Comparison of ENCODE assay signal across 8 cellular contexts in the genomic region with DNA sequence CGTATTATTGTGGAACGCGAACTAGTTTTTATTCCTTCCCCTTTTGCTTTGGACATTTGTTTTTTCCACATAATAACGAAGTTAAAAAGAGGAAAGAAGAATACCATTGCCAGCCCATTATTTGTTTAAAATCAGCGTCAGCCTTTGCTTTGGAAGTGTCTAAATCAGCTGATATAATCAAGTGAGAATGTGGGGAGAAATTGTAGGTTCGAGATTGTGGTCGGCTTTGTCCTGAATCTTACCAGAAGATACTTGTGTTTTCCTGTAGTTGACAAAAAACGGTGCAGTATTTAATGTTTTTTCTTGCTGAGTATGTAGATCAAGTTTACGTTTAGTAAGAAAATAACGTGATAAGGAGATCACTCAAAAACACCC. TPM values are rescaled to one million over a fixed set of nuclear protein-coding genes. Genes with fewer than 3 reads are reported as not detected.
DNase-seq lines count a peak whose midpoint lies in the region; ATAC-seq and TF ChIP-seq lines count a peak whose summit lies in the region.

No MANE protein-coding gene starts in this region.

- no peaks in the 10 kb centered on the region for H4K20me1 ChIP-seq in mammary epithelial cell (ENCODE audit: insufficient read depth, low read length)

- no peaks in the 10 kb centered on the region for H3K36me3 ChIP-seq in mammary epithelial cell (ENCODE audit: insufficient read depth, low read length)
- H3K36me3 ChIP-seq in right lobe of liver = no peaks in the 10 kb centered on the region
- H3K36me3 ChIP-seq in tibial artery = peaks cover 0 to 5% (median 0%) of the 10 kb centered on the region in 3 donors

- H3K4me2 ChIP-seq in mammary epithelial cell (ENCODE audit: insufficient read depth, low read depth, low read length) = peak overlapping the region; percentile 92

- TF ChIP-seq POLR2A in NB4 (IDR thresholded peaks at IDR 0.05; ENCODE audit: extremely low read depth, insufficient read length) (no peak), right lobe of liver (IDR thresholded peaks at IDR 0.05) (no peak)

- peaks cover 19% of the 10 kb centered on the region for H3K4me1 ChIP-seq in mammary epithelial cell (ENCODE audit: insufficient read depth, low read length)
- peaks cover 0 to 16% (median 7%) of the 10 kb centered on the region in 4 donors for H3K4me1 ChIP-seq in right lobe of liver
- peaks cover 0 to 25% (median 13%) of the 10 kb centered on the region in 4 donors for H3K4me1 ChIP-seq in tibial artery

- H2AFZ ChIP-seq in mammary epithelial cell (ENCODE audit: low read depth, low read length) = no peak overlapping the region

- CTCF ChIA-PET in mammary epithelial cell (lab: Charles Lee; ENCODE audit: low non-redundant PET) = no interaction called here

- no peak for TF ChIP-seq CTCF in NB4 (IDR thresholded peaks at IDR 0.05; ENCODE audit: low read depth, low read length)
- TF ChIP-seq CTCF in mammary epithelial cell (conservative IDR thresholded peaks at IDR 0.05 in 1 of 2, IDR thresholded peaks at IDR 0.05 in 1 of 2; ENCODE audit: extremely low read depth in 1 of 2, insufficient read depth in 1 of 2, low read depth in 1 of 2, low read length in 2 of 2) = no peak
- no peak for TF ChIP-seq CTCF in right lobe of liver (IDR thresholded peaks at IDR 0.05)
- TF ChIP-seq CTCF in tibial artery (IDR thresholded peaks at IDR 0.05) = no peak

- dilution Hi-C loops in mammary epithelial cell (cut with HindIII; ENCODE audit: low sequenced_read_pairs) = no loop called here

- BruUV-seq in mammary epithelial cell (replicated peaks; lab: Mats Ljungman, UMichigan) = no TSS peak

- H3K27ac ChIP-seq in mammary epithelial cell (ENCODE audit: insufficient read depth, low read depth, low read length) (peak overlapping the region; percentile 88), right lobe of liver (peak overlapping the region; percentile 97 to 99 (median 99)), tibial artery (peak overlapping the region; percentile 98)

- WGBS in mammary epithelial cell (ENCODE audit: low coverage, missing lambda C conversion rate) = 1% methylated on average over 10 of the region's 10 CpGs
- under 1% methylated on average over 10 of the region's 10 CpGs for WGBS in right lobe of liver (ENCODE audit: insufficient coverage, low coverage, low lambda C conversion rate, missing lambda C conversion rate)

- H3K9me3 ChIP-seq in mammary epithelial cell (replicated peaks; ENCODE audit: insufficient read depth, low read length) (no peaks in the 10 kb centered on the region), right lobe of liver (no peaks in the 10 kb centered on the region), tibial artery (no peaks in the 10 kb centered on the region)

- H3K27me3 ChIP-seq in mammary epithelial cell (ENCODE audit: insufficient read depth, low read length) = no peaks in the 10 kb centered on the region
- H3K27me3 ChIP-seq in right lobe of liver = no peaks in the 10 kb centered on the region
- H3K27me3 ChIP-seq in tibial artery = no peaks in the 10 kb centered on the region

- peak overlapping the region; percentile 91 for H3K9ac ChIP-seq in mammary epithelial cell (ENCODE audit: insufficient read depth, low read length)

- peak; percentile 26 for DNase-seq in DMS 273 (lab: John Stamatoyannopoulos, UW; ENCODE audit: unreplicated experiment)
- DNase-seq in DMS 273 treated with DMSO at 0.1 percent for 48 hours (lab: John Stamatoyannopoulos, UW) = no peak
- peak; percentile 26 for DNase-seq in NB4 (ENCODE audit: low read depth)
- peak; percentile 17 for DNase-seq in mammary epithelial cell
- no peak for DNase-seq in right lobe of liver
- DNase-seq in tibial artery = no peak
- DNase-seq in GF-D8 (lab: John Stamatoyannopoulos, UW) = no peak
- DNase-seq in islet precursor cell = no peak

- intact Hi-C loops in mammary epithelial cell (cut with micrococcal nuclease) = loop anchor here (2.0 to 5.0 kb wide), 5 partner anchors 46 to 446 kb away; no protein-coding TSS in a partner anchor
- intact Hi-C loops in right lobe of liver (cut with DNase I) = no loop called here
- intact Hi-C loops in tibial artery (cut with DNase I; ENCODE audit: low total_unique reads) = no loop called here

- H3K4me3 ChIP-seq in NB4 (ENCODE audit: low read depth, low read length) = peak overlapping the region; percentile 73
- peak overlapping the region; percentile 64 to 79 (median 75) for H3K4me3 ChIP-seq in mammary epithelial cell (replicated peaks in 1 of 3; ENCODE audit: insufficient read depth in 1 of 3, low read depth in 2 of 3, low read length in 3 of 3)
- peak overlapping the region; percentile 75 to 78 (median 77) for H3K4me3 ChIP-seq in right lobe of liver
- peak overlapping the region; percentile 67 to 76 for H3K4me3 ChIP-seq in tibial artery

- no peak for ATAC-seq in right lobe of liver

- peaks cover 55% of the 10 kb centered on the region for H3K79me2 ChIP-seq in mammary epithelial cell (ENCODE audit: insufficient read depth, low read length)

- in situ Hi-C loops in mammary epithelial cell (cut with MboI; ENCODE audit: low sequenced_read_pairs in 2 of 2) = no loop called here

RNA-seq across cellular contexts. Expression of a gene that starts 0.9 kb away (rescaled TPM):
- total RNA-seq in mammary epithelial cell = 10 to 100 TPM; 19.5 to 22.7 TPM
- 25.6 TPM for polyA plus RNA-seq in mammary epithelial cell
- 31.7 TPM for polyA minus RNA-seq in mammary epithelial cell
- total RNA-seq in right lobe of liver = 10 to 100 TPM in 2 of 6 experiments, 1 to 10 TPM in 4; 5.8 to 16.0 (median 9.5) TPM

Comparison
In these comparisons a context has a peak if more than half of its experiments do, and no peak if none do; other contexts are left out.
1. DNase-seq: peak in DMS 273 (single experiment), NB4 (single experiment) and mammary epithelial cell (single experiment); none in DMS 273 treated with DMSO at 0.1 percent for 48 hours (single experiment), right lobe of liver (0 of 3), tibial artery (0 of 2), GF-D8 (single experiment) and islet precursor cell (single experiment).
2. Peak in every context shown above with its lines, with median percentiles within 50 percentile points of each other: H3K4me3 ChIP-seq and H3K27ac ChIP-seq.